In the genomic region with DNA sequence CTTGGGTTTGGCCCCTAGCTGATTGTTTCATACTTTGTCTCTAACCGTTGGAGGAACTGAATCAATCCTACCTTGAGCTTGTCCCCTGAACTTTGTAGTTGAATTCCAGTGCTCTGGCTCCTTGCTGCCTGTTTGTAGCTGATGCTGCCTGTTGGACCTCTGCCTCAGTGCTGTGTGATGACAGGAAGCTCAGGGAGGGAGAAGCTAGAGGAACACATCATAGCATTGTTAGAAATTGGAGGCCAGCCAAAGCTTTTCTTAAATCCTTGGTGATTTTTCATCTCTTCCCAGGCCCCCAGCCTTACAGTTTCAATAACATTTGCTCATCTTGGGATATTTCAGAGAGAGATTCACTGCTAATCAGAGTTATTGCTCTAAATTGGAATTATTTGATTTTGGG, we compare ENCODE assay signal across 9 cellular contexts.
DNase-seq lines count a peak whose midpoint lies in the region; TF ChIP-seq lines count a peak whose summit lies in the region.
"Had no signal": no experiment of that assay in that cellular context is flagged by ENCODE, and none has a peak within 500 bp of the region (broad histone marks: within the 10 kb centered on the region; RNA-seq: fewer than 3 reads in every experiment).

No MANE protein-coding gene starts in this region.

- H3K4me1 ChIP-seq in adipocyte (ENCODE audit: control insufficient read depth, insufficient read depth, low read length) = peaks cover 7% of the 10 kb centered on the region

- peaks cover 10% of the 10 kb centered on the region for H3K36me3 ChIP-seq in adipocyte (ENCODE audit: control insufficient read depth, insufficient read depth, low read length, severe bottlenecking)

- H3K9ac ChIP-seq in adipocyte (ENCODE audit: low read length) = no peak overlapping the region
- H3K9ac ChIP-seq: KMS-11 had no signal

- H3K9me3 ChIP-seq in adipocyte (ENCODE audit: control insufficient read depth, low read length) = no peaks in the 10 kb centered on the region

- H3K4me3 ChIP-seq in adipocyte (ENCODE audit: low read length) (no peak overlapping the region), retinal pigment epithelial cell (ENCODE audit: low read length) (no peak overlapping the region)

- TF ChIP-seq CTCF in retinal pigment epithelial cell (conservative IDR thresholded peaks at IDR 0.05; ENCODE audit: low read depth, low read length) = no peak

- DNase-seq in HCEC 1CT = peak; percentile 47
- DNase-seq in adipocyte (ENCODE audit: low read depth) = peak; percentile 63
- peak; percentile 26 for DNase-seq in glomerular visceral epithelial cell (ENCODE audit: extremely low spot score)
- peak; percentile 58 for DNase-seq in retinal pigment epithelial cell (ENCODE audit: low read depth)
- no peak for DNase-seq in RKO (ENCODE audit: low spot score)
- no peak for DNase-seq in NCI-H187 treated with DMSO at 0.1 percent for 48 hours (lab: John Stamatoyannopoulos, UW)
- DNase-seq in COR-L47 (lab: John Stamatoyannopoulos, UW) = no peak
- DNase-seq: WERI-Rb-1 had no signal

- H3K27me3 ChIP-seq in adipocyte (replicated peaks; ENCODE audit: control insufficient read depth, insufficient read depth, low read length) = no peaks in the 10 kb centered on the region

Comparison
In these comparisons a context has a peak if more than half of its experiments do, and no peak if none do; other contexts are left out.
1. DNase-seq: peak in HCEC 1CT (single experiment), adipocyte (single experiment), glomerular visceral epithelial cell (single experiment) and retinal pigment epithelial cell (single experiment); none in RKO (single experiment), NCI-H187 treated with DMSO at 0.1 percent for 48 hours (single experiment) and COR-L47 (single experiment).